ENCODE assay signal across 13 cellular contexts in the genomic region with DNA sequence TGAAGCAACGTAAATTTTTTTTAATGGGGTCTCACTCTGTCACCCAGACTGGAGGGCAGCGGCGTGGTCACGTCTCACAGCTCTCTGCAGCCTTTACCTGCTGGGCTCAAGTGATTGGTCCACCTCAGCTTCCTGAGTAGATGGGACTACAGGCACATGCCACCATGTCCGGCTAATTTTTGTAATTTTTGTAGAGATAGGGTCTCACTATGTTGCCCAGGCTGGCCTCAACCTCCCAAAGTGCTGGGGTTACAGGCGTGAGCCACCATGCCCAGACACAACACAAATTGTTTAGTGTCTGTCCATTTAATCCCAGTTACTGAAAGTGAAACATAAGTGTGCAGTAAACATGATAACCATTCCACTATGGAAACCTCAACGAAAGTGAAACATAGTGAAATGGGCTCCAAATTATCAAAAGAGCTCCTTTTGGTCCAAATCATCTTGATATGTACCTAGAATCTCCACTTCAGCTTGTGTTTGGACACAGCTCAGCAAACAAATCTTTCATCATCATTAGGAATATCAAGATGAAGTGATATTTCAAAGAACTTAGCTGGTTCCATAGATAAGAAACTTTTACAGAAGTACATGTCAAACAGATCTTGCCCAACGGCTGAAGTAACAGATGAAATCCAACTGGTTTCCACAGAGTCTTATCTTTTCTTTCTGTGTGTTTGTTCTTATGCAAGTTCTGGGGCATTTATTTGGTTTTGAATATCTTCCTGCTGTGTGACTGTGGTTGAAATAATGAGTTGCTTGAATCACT. TPM values are rescaled to one million over a fixed set of nuclear protein-coding genes. Genes with fewer than 3 reads are reported as not detected.
A peak's percentile ranks its signal among the peaks of the same experiment; 100 is the strongest.
DNase-seq lines count a peak whose midpoint lies in the region; ATAC-seq and TF ChIP-seq lines count a peak whose summit lies in the region.
"Had no signal": no experiment of that assay in that cellular context is flagged by ENCODE, and none has a peak within 500 bp of the region (broad histone marks: within the 10 kb centered on the region; RNA-seq: fewer than 3 reads in every experiment).

No MANE protein-coding gene starts in this region.

- H2AFZ ChIP-seq in HCT116 (ENCODE audit: low read depth, low read length, poor library complexity, severe bottlenecking) (peak overlapping the region; percentile 39), PC-9 (peak overlapping the region; percentile 17; the same call in 1 of the 2 replicates)
- H2AFZ ChIP-seq: GM23248 had no signal

- WGBS in gastroesophageal sphincter (ENCODE audit: low coverage in 1 of 2), 2 donors, result 63 to 74% methylated on average over 2 to 5 of the region's 8 CpGs

- CTCF ChIA-PET in HCT116 (lab: Charles Lee), result no interaction called here
- CTCF ChIA-PET in PC-9 (lab: Charles Lee), result no interaction called here

- H3K79me2 ChIP-seq in HCT116 (ENCODE audit: insufficient read depth, low read length), result no peaks in the 10 kb centered on the region
- H3K79me2 ChIP-seq in PC-9 (ENCODE audit: low read depth), result no peaks in the 10 kb centered on the region

- no peak overlapping the region for H3K9ac ChIP-seq in HCT116 (ENCODE audit: low read length)
- H3K9ac ChIP-seq: GM23248 had no signal

- BruUV-seq in HCT116 (replicated peaks; lab: Mats Ljungman, UMichigan) (no TSS peak), PC-9 (replicated peaks; lab: Mats Ljungman, UMichigan) (no TSS peak)

- TF ChIP-seq POLR2A in HCT116 (IDR thresholded peaks at IDR 0.05; ENCODE audit: borderline replicate concordance, extremely low read depth, insufficient read depth, insufficient read length) (no peak), gastroesophageal sphincter (IDR thresholded peaks at IDR 0.05) (no peak)

- H3F3A ChIP-seq in PC-9 (ENCODE audit: insufficient read depth, low read depth), result no peaks in the 10 kb centered on the region; the same call in 1 of the 2 replicates

- DNase-seq in HCT116 (ENCODE audit: low read depth, low spot score) (no peak), PC-9 (peak in 1 of 2 experiments; percentile 77), GM20000 (ENCODE audit: low spot score) (no peak)
- DNase-seq in activated CD8-positive, alpha-beta memory T cell treated with anti-CD3 and anti-CD28 coated beads, Interleukin-2, amount 50 U/mL, for 4 hours, result no peak
- DNase-seq: DMS153, GM23248, NCI-H2081 treated with DMSO at 0.1 percent for 48 hours, SHP77 had no signal

- no peak for TF ChIP-seq RAD21 in HCT116 (IDR thresholded peaks at IDR 0.05; ENCODE audit: low read depth)

- H3K27ac ChIP-seq in HCT116 (ENCODE audit: low read depth, low read length) (no peak overlapping the region), PC-9 (no peak overlapping the region), gastroesophageal sphincter (peak overlapping the region in 3 of 4 donors; percentile 3 to 54 (median 31)), skin epidermis (peak overlapping the region in 11 of 21 experiments; percentile 3 to 68 (median 29))
- H3K27ac ChIP-seq: GM23248 had no signal

- ATAC-seq in HCT116 (no peak), gastroesophageal sphincter (peak; percentile 54), GM18873 (IDR thresholded peaks at IDR 0.05; ENCODE audit: low FRiP score, unreplicated experiment) (no peak), HG03342 (IDR thresholded peaks at IDR 0.05; ENCODE audit: unreplicated experiment) (no peak)

- H3K27me3 ChIP-seq in HCT116 (ENCODE audit: insufficient read depth, low read length), result no peaks in the 10 kb centered on the region
- H3K27me3 ChIP-seq in PC-9 (ENCODE audit: insufficient read depth, low read depth), result no peaks in the 10 kb centered on the region
- H3K27me3 ChIP-seq in gastroesophageal sphincter, result no peaks in the 10 kb centered on the region

- TF ChIP-seq EP300 in gastroesophageal sphincter (IDR thresholded peaks at IDR 0.05), result no peak

- H3K9me3 ChIP-seq in HCT116 (ENCODE audit: control insufficient read depth in 1 of 2, insufficient read depth in 1 of 2, low read depth in 1 of 2, low read length in 2 of 2), result no peaks in the 10 kb centered on the region
- H3K9me3 ChIP-seq in PC-9 (ENCODE audit: insufficient read depth, low read depth), result no peaks in the 10 kb centered on the region
- no peaks in the 10 kb centered on the region for H3K9me3 ChIP-seq in gastroesophageal sphincter
- H3K9me3 ChIP-seq: thoracic aorta had no signal

- H3K9me2 ChIP-seq in HCT116 (ENCODE audit: insufficient read depth) (no peaks in the 10 kb centered on the region), PC-9 (ENCODE audit: insufficient read depth) (no peaks in the 10 kb centered on the region)

- H3K36me3 ChIP-seq in HCT116 (ENCODE audit: control insufficient read depth in 1 of 2, insufficient read depth in 2 of 2, low read length in 2 of 2) (no peaks in the 10 kb centered on the region), PC-9 (ENCODE audit: low read depth) (no peaks in the 10 kb centered on the region), gastroesophageal sphincter (no peaks in the 10 kb centered on the region)
- H3K36me3 ChIP-seq: thoracic aorta had no signal

- RAD21 ChIA-PET in HCT116 (lab: Charles Lee; ENCODE audit: low non-redundant PET in 1 of 2, low total read pairs in 2 of 2, uncharacterized antibody in 2 of 2, unreplicated experiment in 2 of 2), result no interaction called here

- no peak overlapping the region for H3K4me3 ChIP-seq in HCT116 (replicated peaks in 1 of 2; ENCODE audit: low read depth in 1 of 2, low read length in 2 of 2)
- H3K4me3 ChIP-seq in PC-9, result no peak overlapping the region
- no peak overlapping the region for H3K4me3 ChIP-seq in gastroesophageal sphincter
- H3K4me3 ChIP-seq in skin epidermis, result no peak overlapping the region
- H3K4me3 ChIP-seq: GM23248, thoracic aorta had no signal

- H3K4me1 ChIP-seq in HCT116 (ENCODE audit: control insufficient read depth in 1 of 2, insufficient read depth in 2 of 2, low read length in 2 of 2) (no peaks in the 10 kb centered on the region), PC-9 (replicated peaks; ENCODE audit: insufficient read depth) (peaks cover 12% of the 10 kb centered on the region; the same call in 1 of the 2 replicates), gastroesophageal sphincter (peaks cover 11 to 34% (median 18%) of the 10 kb centered on the region in 3 donors)

- POLR2A ChIA-PET in HCT116 (lab: Charles Lee), result no interaction called here
- POLR2A ChIA-PET in PC-9 (lab: Charles Lee; ENCODE audit: unreplicated experiment), result interaction anchor here (0.7 kb wide), 1 partner anchor 30 kb away, joined by 3 read pairs; no protein-coding TSS in a partner anchor

- no peaks in the 10 kb centered on the region for H4K20me1 ChIP-seq in HCT116 (ENCODE audit: insufficient read depth)
- H4K20me1 ChIP-seq in PC-9 (ENCODE audit: insufficient read depth), result no peaks in the 10 kb centered on the region

- TF ChIP-seq CTCF in HCT116 (IDR thresholded peaks at IDR 0.05 in 2 of 3, conservative IDR thresholded peaks at IDR 0.05 in 1 of 3; ENCODE audit: borderline replicate concordance in 1 of 3, insufficient read depth in 1 of 3, low read depth in 2 of 3, low read length in 2 of 3), result no peak
- TF ChIP-seq CTCF in PC-9 (conservative IDR thresholded peaks at IDR 0.05), result no peak
- TF ChIP-seq CTCF in gastroesophageal sphincter (IDR thresholded peaks at IDR 0.05), result no peak
- no peak for TF ChIP-seq CTCF in GM20000 (IDR thresholded peaks at IDR 0.05; ENCODE audit: extremely low read depth, missing control alignments)

- H3K4me2 ChIP-seq in HCT116 (ENCODE audit: low read length), result no peak overlapping the region
- H3K4me2 ChIP-seq in PC-9, result peak overlapping the region; percentile 17; the same call in 1 of the 2 replicates

- intact Hi-C loops in HCT116 (cut with micrococcal nuclease) (no loop called here), PC-9 (cut with micrococcal nuclease; ENCODE audit: unreplicated experiment) (no loop called here)

TF ChIP-seq in HCT116, 20 proteins besides CTCF, POLR2A, EP300 and RAD21 (continues in another document):
- TF ChIP-seq EZH2 (IDR thresholded peaks at IDR 0.05) (no peak), JUND (IDR thresholded peaks at IDR 0.05) (no peak), ELF1 (IDR thresholded peaks at IDR 0.05; ENCODE audit: borderline replicate concordance, low read depth) (no peak), ZNF274 (IDR thresholded peaks at IDR 0.05; ENCODE audit: low read depth, low read length) (no peak), TCF7L2 (IDR thresholded peaks at IDR 0.05; ENCODE audit: borderline replicate concordance, extremely low read depth, insufficient read depth, insufficient read length) (no peak), CEBPB (IDR thresholded peaks at IDR 0.05; ENCODE audit: low read depth) (no peak), SP1 (IDR thresholded peaks at IDR 0.05; ENCODE audit: low read depth) (no peak), CBX3 (IDR thresholded peaks at IDR 0.05; ENCODE audit: low read depth) (no peak), REST (IDR thresholded peaks at IDR 0.05; ENCODE audit: low read depth) (no peak)

RNA-seq across cellular contexts. Expression of gene PLPP1, which starts 41.2 kb away (rescaled TPM):
- total RNA-seq in HCT116 (2021; ENCODE audit: unreplicated experiment) (10.5 TPM), PC-9 (2021) (12.2 and 18.4 TPM in 2 replicates), gastroesophageal sphincter (100 to 1,000 TPM; 209 to 314 (median 250) TPM)
- 8.6 and 10.8 TPM in 2 replicates for polyA plus RNA-seq in HCT116 (2012)

Comparison
In these comparisons a context has a peak if more than half of its experiments do, and no peak if none do; other contexts are left out.
1. H3K27ac ChIP-seq: peak in gastroesophageal sphincter (3 of 4) and skin epidermis (11 of 21); none in HCT116 (single experiment) and PC-9 (single experiment).
2. RNA of gene PLPP1, which starts 41.2 kb away (total RNA-seq): 209 to 314 TPM in gastroesophageal sphincter; 12.2 to 18.4 TPM in PC-9 and 10.5 TPM in HCT116 (single experiment); every median in the first group is over 10 times any median in the second.